Comparison of ENCODE assay signal across 1 cellular context in genomic region chr14:68607081-68607851, GRCh38.
TF ChIP-seq lines count a peak whose summit lies in the region.

No MANE protein-coding gene starts in this region.

TF ChIP-seq in HepG2, 621 proteins besides CTCF, POLR2A, EP300 and RAD21 (continued from another document and continues in another):
- TF ChIP-seq DMTF1 (CRISPR knock-in tag; IDR thresholded peaks at IDR 0.05) (0 out of 2 replicates have a peak, but pooled peaks have one; percentile 32), HNRNPLL (IDR thresholded peaks at IDR 0.05; ENCODE audit: low read depth, low read length, poor library complexity, severe bottlenecking) (peak; percentile 23), POGK (CRISPR knock-in tag; conservative IDR thresholded peaks at IDR 0.05) (0 out of 2 replicates have a peak, but pooled peaks have one; percentile 58), HINFP (CRISPR knock-in tag; IDR thresholded peaks at IDR 0.05; ENCODE audit: low read depth) (peak; percentile 42; the same call in 1 of the 2 replicates), RNF2 (conservative IDR thresholded peaks at IDR 0.05; ENCODE audit: low read depth) (no peak), ZBTB37 (CRISPR knock-in tag; IDR thresholded peaks at IDR 0.05) (no peak), ZNF691 (CRISPR knock-in tag; IDR thresholded peaks at IDR 0.05; ENCODE audit: borderline replicate concordance, low read depth) (peak; percentile 47; the same call in 1 of the 2 replicates), E2F5 (CRISPR knock-in tag; conservative IDR thresholded peaks at IDR 0.05) (no peak), ZMAT5 (CRISPR knock-in tag; IDR thresholded peaks at IDR 0.05; ENCODE audit: borderline replicate concordance, low read depth) (no peak), TEAD3 (CRISPR knock-in tag; optimal IDR thresholded peaks at IDR 0.05; ENCODE audit: borderline replicate concordance) (no peak), MYC (CRISPR knock-in tag; IDR thresholded peaks at IDR 0.05; ENCODE audit: borderline replicate concordance) (0 out of 2 replicates have a peak, but pooled peaks have one; percentile 10), ZNF142 (CRISPR knock-in tag; IDR thresholded peaks at IDR 0.05) (peak; percentile 67; the same call in 1 of the 2 replicates), ZNF580 (CRISPR knock-in tag; IDR thresholded peaks at IDR 0.05; ENCODE audit: borderline replicate concordance, low read depth) (peak; percentile 60; the same call in 1 of the 2 replicates), SAP130 (CRISPR knock-in tag; IDR thresholded peaks at IDR 0.05; ENCODE audit: low read depth) (peak; percentile 59), ZNF281 (CRISPR knock-in tag; IDR thresholded peaks at IDR 0.05; ENCODE audit: borderline replicate concordance) (peak; percentile 76; the same call in 1 of the 2 replicates), ZNF639 (CRISPR knock-in tag; conservative IDR thresholded peaks at IDR 0.05) (peak; percentile 44; the same call in 1 of the 2 replicates), ZNF720 (CRISPR knock-in tag; IDR thresholded peaks at IDR 0.05) (no peak), MED8 (CRISPR knock-in tag; IDR thresholded peaks at IDR 0.05; ENCODE audit: insufficient replicate concordance) (peak; percentile 72), ZBTB44 (CRISPR knock-in tag; IDR thresholded peaks at IDR 0.05) (0 out of 2 replicates have a peak, but pooled peaks have one; percentile 22), ZBTB4 (CRISPR knock-in tag; IDR thresholded peaks at IDR 0.05; ENCODE audit: borderline replicate concordance) (0 out of 2 replicates have a peak, but pooled peaks have one; percentile 5)
